In genomic region chr19:2624537-2625091, GRCh38 we compare ENCODE assay signal across 8 cellular contexts.
A peak's percentile ranks its signal among the peaks of the same experiment; 100 is the strongest.
DNase-seq lines count a peak whose midpoint lies in the region; ATAC-seq and TF ChIP-seq lines count a peak whose summit lies in the region.

No MANE protein-coding gene starts in this region.

- DNase-seq in DMS79 (lab: John Stamatoyannopoulos, UW) (peak; percentile 81), HK-2 (ENCODE audit: unreplicated experiment) (peak; percentile 74), chondrocyte (ENCODE audit: low spot score) (no peak), DMS114 treated with DMSO at 0.1 percent for 48 hours (lab: John Stamatoyannopoulos, UW; ENCODE audit: unreplicated experiment) (no peak), inferior parietal cortex (ENCODE audit: extremely low spot score) (no peak)
- DNase-seq in T-helper 2 cell treated with Interferon-gamma antibody and Interleukin-4, amounts not matched to agents 5 μg/mL and 100 μg/mL, for 36 hours (ENCODE audit: low spot score): no peak

- no peaks in the 10 kb centered on the region for H3K36me3 ChIP-seq in mucosa of rectum (ENCODE audit: control insufficient read depth in 2 of 2, insufficient read depth in 2 of 2, low read length in 2 of 2)

- H3K36me3 Mint-ChIP-seq in chondrocyte (ENCODE audit: low read depth): peaks cover 5% of the 10 kb centered on the region
- peaks cover 2% of the 10 kb centered on the region for H3K36me3 Mint-ChIP-seq in T-helper 2 cell treated with Interferon-gamma antibody and Interleukin-4, amounts not matched to agents 5 μg/mL and 100 μg/mL, for 36 hours (ENCODE audit: low read depth)

- no peak overlapping the region for H3K4me3 Mint-ChIP-seq in chondrocyte (ENCODE audit: unreplicated experiment)
- no peak overlapping the region for H3K4me3 Mint-ChIP-seq in T-helper 2 cell treated with Interferon-gamma antibody and Interleukin-4, amounts not matched to agents 5 μg/mL and 100 μg/mL, for 36 hours

- H3K4me1 Mint-ChIP-seq in chondrocyte (ENCODE audit: low read depth): peaks cover 51% of the 10 kb centered on the region
- H3K4me1 Mint-ChIP-seq in T-helper 2 cell treated with Interferon-gamma antibody and Interleukin-4, amounts not matched to agents 5 μg/mL and 100 μg/mL, for 36 hours (ENCODE audit: low read depth): peaks cover 30% of the 10 kb centered on the region

- H3K9me3 ChIP-seq in mucosa of rectum (ENCODE audit: control insufficient read depth in 2 of 2, low read length in 2 of 2): peaks cover 0 to 3% of the 10 kb centered on the region in 2 donors

- no peak for ATAC-seq in GM21737 (IDR thresholded peaks at IDR 0.05; ENCODE audit: unreplicated experiment)

- H3K27ac ChIP-seq in mucosa of rectum (ENCODE audit: low read depth in 2 of 2, low read length in 2 of 2): peak overlapping the region; percentile 27 to 58

- peaks cover 13% of the 10 kb centered on the region for H3K9me3 Mint-ChIP-seq in chondrocyte (ENCODE audit: low read depth)
- H3K9me3 Mint-ChIP-seq in T-helper 2 cell treated with Interferon-gamma antibody and Interleukin-4, amounts not matched to agents 5 μg/mL and 100 μg/mL, for 36 hours: peaks cover 20% of the 10 kb centered on the region

- H3K27me3 Mint-ChIP-seq in chondrocyte (ENCODE audit: low read depth): no peaks in the 10 kb centered on the region
- H3K27me3 Mint-ChIP-seq in T-helper 2 cell treated with Interferon-gamma antibody and Interleukin-4, amounts not matched to agents 5 μg/mL and 100 μg/mL, for 36 hours (ENCODE audit: low read depth): no peaks in the 10 kb centered on the region

- H3K27ac Mint-ChIP-seq in chondrocyte (ENCODE audit: unreplicated experiment): peak overlapping the region; percentile 83
- H3K27ac Mint-ChIP-seq in T-helper 2 cell treated with Interferon-gamma antibody and Interleukin-4, amounts not matched to agents 5 μg/mL and 100 μg/mL, for 36 hours: no peak overlapping the region

- peaks cover 8 to 19% of the 10 kb centered on the region in 2 donors for H3K4me1 ChIP-seq in mucosa of rectum (ENCODE audit: control insufficient read depth in 2 of 2, insufficient read depth in 2 of 2, low read length in 2 of 2)

- peak; percentile 56 for TF ChIP-seq CTCF in chondrocyte (IDR thresholded peaks at IDR 0.05)

- no peak overlapping the region for H3K4me3 ChIP-seq in mucosa of rectum (ENCODE audit: low read length in 2 of 2)

- H3K27me3 ChIP-seq in mucosa of rectum (ENCODE audit: control insufficient read depth in 2 of 2, insufficient read depth in 2 of 2, low read length in 2 of 2): no peaks in the 10 kb centered on the region

- no peak overlapping the region for H3K9ac ChIP-seq in mucosa of rectum (ENCODE audit: low read depth in 1 of 2, low read length in 2 of 2)

Comparison
In these comparisons a context has a peak if more than half of its experiments do, and no peak if none do; other contexts are left out.
1. DNase-seq: peak in DMS79 (single experiment) and HK-2 (single experiment); none in chondrocyte (single experiment), DMS114 treated with DMSO at 0.1 percent for 48 hours (single experiment), T-helper 2 cell treated with Interferon-gamma antibody and Interleukin-4, amounts not matched to agents 5 μg/mL and 100 μg/mL, for 36 hours (single experiment) and inferior parietal cortex (single experiment).